ENCODE assay signal across 29 cellular contexts in genomic region chr2:25270061-25270460, GRCh38.
DNase-seq lines count a peak whose midpoint lies in the region; ATAC-seq and TF ChIP-seq lines count a peak whose summit lies in the region.
"Had no signal": no experiment of that assay in that cellular context is flagged by ENCODE, and none has a peak within 500 bp of the region (broad histone marks: within the 10 kb centered on the region; RNA-seq: fewer than 3 reads in every experiment).

No MANE protein-coding gene starts in this region.

- H3K4me3 Mint-ChIP-seq in activated naive CD8-positive, alpha-beta T cell: no peak overlapping the region
- H3K4me3 Mint-ChIP-seq in activated naive CD8-positive, alpha-beta T cell treated with anti-CD3 and anti-CD28 coated beads for 36 hours: no peak overlapping the region
- peak overlapping the region in 1 of 10 donors; percentile 71 for H3K4me3 Mint-ChIP-seq in naive thymus-derived CD4-positive, alpha-beta T cell
- H3K4me3 Mint-ChIP-seq in stimulated activated naive B cell treated with anti-CD40 and anti-IgM and Interleukin-4, amounts not matched to agents 10 μg/mL and 1 μg/mL and 100 μg/mL, for 72 hours: no peak overlapping the region
- H3K4me3 Mint-ChIP-seq: activated naive CD4-positive, alpha-beta T cell treated with anti-CD3 and anti-CD28 coated beads for 36 hours had no signal

- no peaks in the 10 kb centered on the region for H3K27me3 Mint-ChIP-seq in activated naive CD8-positive, alpha-beta T cell
- no peaks in the 10 kb centered on the region for H3K27me3 Mint-ChIP-seq in activated naive CD8-positive, alpha-beta T cell treated with anti-CD3 and anti-CD28 coated beads for 36 hours
- H3K27me3 Mint-ChIP-seq in naive thymus-derived CD4-positive, alpha-beta T cell: no peaks in the 10 kb centered on the region
- no peaks in the 10 kb centered on the region for H3K27me3 Mint-ChIP-seq in stimulated activated naive B cell treated with anti-CD40 and anti-IgM and Interleukin-4, amounts not matched to agents 10 μg/mL and 1 μg/mL and 100 μg/mL, for 72 hours
- H3K27me3 Mint-ChIP-seq: CD4-positive, CD25-positive, alpha-beta regulatory T cell had no signal

- H3K36me3 ChIP-seq in naive thymus-derived CD4-positive, alpha-beta T cell (ENCODE audit: control insufficient read depth in 2 of 3, insufficient read depth in 3 of 3, low read length in 3 of 3): peaks cover 0 to 27% (median 0%) of the 10 kb centered on the region in 3 experiments
- peaks cover 39% of the 10 kb centered on the region for H3K36me3 ChIP-seq in upper lobe of right lung
- H3K36me3 ChIP-seq: breast epithelium had no signal

- H3K4me3 ChIP-seq in naive thymus-derived CD4-positive, alpha-beta T cell (ENCODE audit: low read length): no peak overlapping the region
- H3K4me3 ChIP-seq in upper lobe of right lung: no peak overlapping the region
- H3K4me3 ChIP-seq: A549, breast epithelium, colonic mucosa, psoas muscle, SK-N-MC had no signal

- intact Hi-C loops in naive thymus-derived CD4-positive, alpha-beta T cell (cut with micrococcal nuclease): loop anchor here in 1 of 2 donors (5.0 to 10.0 kb wide), 2 partner anchors 53 to 225 kb away; partner anchors contain the start of gene EFR3B
- intact Hi-C loops in upper lobe of right lung (cut with DNase I): no loop called here

- H3K36me3 Mint-ChIP-seq in activated naive CD8-positive, alpha-beta T cell: peaks cover 23% of the 10 kb centered on the region
- H3K36me3 Mint-ChIP-seq in activated naive CD8-positive, alpha-beta T cell treated with anti-CD3 and anti-CD28 coated beads for 36 hours: peaks cover 67% of the 10 kb centered on the region
- H3K36me3 Mint-ChIP-seq in naive thymus-derived CD4-positive, alpha-beta T cell: peaks cover 9 to 47% (median 22%) of the 10 kb centered on the region in 5 donors
- H3K36me3 Mint-ChIP-seq in stimulated activated naive B cell treated with anti-CD40 and anti-IgM and Interleukin-4, amounts not matched to agents 10 μg/mL and 1 μg/mL and 100 μg/mL, for 72 hours: peaks cover 17 to 41% of the 10 kb centered on the region in 2 donors

- POLR2A ChIA-PET in naive thymus-derived CD4-positive, alpha-beta T cell (lab: Charles Lee): interaction anchor here (0.9 to 6.1 kb wide), 7 partner anchors 8 to 92 kb away, joined by 3 to 106 read pairs (median 6); no protein-coding TSS in a partner anchor

- ATAC-seq in naive thymus-derived CD4-positive, alpha-beta T cell: no peak
- ATAC-seq in upper lobe of right lung: no peak
- no peak for ATAC-seq in stimulated activated naive B cell treated with anti-CD40 and anti-IgM and Interleukin-4, amounts not matched to agents 10 μg/mL and 1 μg/mL and 100 μg/mL, for 72 hours (replicated peaks)
- ATAC-seq: A549, left lobe of liver, psoas muscle, sciatic nerve had no signal

- H3K4me1 Mint-ChIP-seq in activated naive CD8-positive, alpha-beta T cell (ENCODE audit: low read depth): peaks cover 62% of the 10 kb centered on the region
- peaks cover 50% of the 10 kb centered on the region for H3K4me1 Mint-ChIP-seq in activated naive CD8-positive, alpha-beta T cell treated with anti-CD3 and anti-CD28 coated beads for 36 hours
- H3K4me1 Mint-ChIP-seq in naive thymus-derived CD4-positive, alpha-beta T cell: peaks cover 38 to 83% (median 66%) of the 10 kb centered on the region in 7 donors
- H3K4me1 Mint-ChIP-seq in stimulated activated naive B cell treated with anti-CD40 and anti-IgM and Interleukin-4, amounts not matched to agents 10 μg/mL and 1 μg/mL and 100 μg/mL, for 72 hours: peaks cover 19 to 39% of the 10 kb centered on the region in 2 donors

- H3K27ac ChIP-seq in caudate nucleus (ENCODE audit: low read depth, low read length): peak overlapping the region; percentile 69
- no peak overlapping the region for H3K27ac ChIP-seq in naive thymus-derived CD4-positive, alpha-beta T cell (ENCODE audit: low read depth, low read length)
- H3K27ac ChIP-seq in upper lobe of right lung: no peak overlapping the region
- H3K27ac ChIP-seq: A549, breast epithelium, colonic mucosa, psoas muscle, SK-N-MC had no signal

- no peak for DNase-seq in activated naive CD8-positive, alpha-beta T cell treated with anti-CD3 and anti-CD28 coated beads for 36 hours
- DNase-seq in caudate nucleus (lab: John Stamatoyannopoulos, UW): no peak
- DNase-seq in naive thymus-derived CD4-positive, alpha-beta T cell: no peak
- no peak for DNase-seq in upper lobe of right lung
- no peak for DNase-seq in SKM-1 treated with dmso at 0.1 percent for 144 hours (lab: John Stamatoyannopoulos, UW; ENCODE audit: unreplicated experiment)
- DNase-seq in stimulated activated naive B cell treated with anti-CD40 and anti-IgM and Interleukin-4, amounts not matched to agents 10 μg/mL and 1 μg/mL and 100 μg/mL, for 72 hours: no peak
- no peak for DNase-seq in foreskin melanocyte
- DNase-seq: activated naive CD4-positive, alpha-beta T cell treated with anti-CD3 and anti-CD28 coated beads for 36 hours; anterior cingulate cortex; CD4-positive, CD25-positive, alpha-beta regulatory T cell; colonic mucosa; DMS 273 treated with DMSO at 0.1 percent for 48 hours; effector CD8-positive, alpha-beta T cell; EL; hypothalamus; Karpas-422; NCI-H1417 treated with DMSO at 0.1 percent for 48 hours; NCI-H2081; NCI-H524 treated with DMSO at 0.1 percent for 48 hours; stimulated activated CD4-positive, alpha-beta T cell treated with anti-CD3 and anti-CD28 coated beads, Interleukin-12 subunit alpha, Interleukin-12 subunit beta, amount 100 ng/mL, for 4 hours; stimulated activated CD4-positive, alpha-beta T cell treated with anti-CD3 and anti-CD28 coated beads, Interleukin-4, amount 100 ng/mL, for 1 hour had no signal

- no peak for TF ChIP-seq CTCF in upper lobe of right lung (IDR thresholded peaks at IDR 0.05)

- no peaks in the 10 kb centered on the region for H3K9me3 Mint-ChIP-seq in activated naive CD8-positive, alpha-beta T cell (ENCODE audit: low read depth)
- H3K9me3 Mint-ChIP-seq in activated naive CD8-positive, alpha-beta T cell treated with anti-CD3 and anti-CD28 coated beads for 36 hours: no peaks in the 10 kb centered on the region
- H3K9me3 Mint-ChIP-seq in naive thymus-derived CD4-positive, alpha-beta T cell: no peaks in the 10 kb centered on the region
- no peaks in the 10 kb centered on the region for H3K9me3 Mint-ChIP-seq in stimulated activated naive B cell treated with anti-CD40 and anti-IgM and Interleukin-4, amounts not matched to agents 10 μg/mL and 1 μg/mL and 100 μg/mL, for 72 hours
- H3K9me3 Mint-ChIP-seq: activated naive CD4-positive, alpha-beta T cell treated with anti-CD3 and anti-CD28 coated beads for 36 hours; CD4-positive, CD25-positive, alpha-beta regulatory T cell; T-helper 1 cell treated with Interleukin-12 subunit alpha and Interleukin-12 subunit beta and Interleukin-4 antibody, amounts not matched to agents 30 μg/mL and 1 μg/mL, for 36 hours had no signal

- H3K4me1 ChIP-seq in naive thymus-derived CD4-positive, alpha-beta T cell (ENCODE audit: control insufficient read depth in 2 of 2, insufficient read depth in 2 of 2, low read length in 2 of 2): peaks cover 39 to 55% of the 10 kb centered on the region in 2 donors
- peaks cover 22% of the 10 kb centered on the region for H3K4me1 ChIP-seq in upper lobe of right lung
- H3K4me1 ChIP-seq: A549, breast epithelium, colonic mucosa, psoas muscle had no signal

- H3K27me3 ChIP-seq in naive thymus-derived CD4-positive, alpha-beta T cell (ENCODE audit: control insufficient read depth in 2 of 2, insufficient read depth in 2 of 2, low read length in 2 of 2): no peaks in the 10 kb centered on the region
- H3K27me3 ChIP-seq in upper lobe of right lung: no peaks in the 10 kb centered on the region
- H3K27me3 ChIP-seq: breast epithelium, colonic mucosa had no signal

- H3K27ac Mint-ChIP-seq in activated naive CD8-positive, alpha-beta T cell: peak overlapping the region; percentile 81
- H3K27ac Mint-ChIP-seq in activated naive CD8-positive, alpha-beta T cell treated with anti-CD3 and anti-CD28 coated beads for 36 hours: no peak overlapping the region
- H3K27ac Mint-ChIP-seq in naive thymus-derived CD4-positive, alpha-beta T cell: peak overlapping the region in 7 of 9 donors; percentile 52 to 90 (median 83)
- H3K27ac Mint-ChIP-seq in stimulated activated naive B cell treated with anti-CD40 and anti-IgM and Interleukin-4, amounts not matched to agents 10 μg/mL and 1 μg/mL and 100 μg/mL, for 72 hours: no peak overlapping the region
- H3K27ac Mint-ChIP-seq: activated naive CD4-positive, alpha-beta T cell treated with anti-CD3 and anti-CD28 coated beads for 36 hours; T-helper 1 cell treated with Interleukin-12 subunit alpha and Interleukin-12 subunit beta and Interleukin-4 antibody, amounts not matched to agents 30 μg/mL and 1 μg/mL, for 36 hours had no signal

- no peaks in the 10 kb centered on the region for H3K9me3 ChIP-seq in naive thymus-derived CD4-positive, alpha-beta T cell (ENCODE audit: control insufficient read depth in 2 of 3, low read length in 3 of 3)
- H3K9me3 ChIP-seq in upper lobe of right lung: no peaks in the 10 kb centered on the region
- H3K9me3 ChIP-seq: A549, breast epithelium, colonic mucosa, psoas muscle had no signal

- CTCF ChIA-PET in naive thymus-derived CD4-positive, alpha-beta T cell (lab: Charles Lee): interaction anchor here (0.7 kb wide), 2 partner anchors 10 to 24 kb away, joined by 3 read pairs; no protein-coding TSS in a partner anchor

Comparison
In these comparisons a context has a peak if more than half of its experiments do, and no peak if none do; other contexts are left out.
1. H3K27ac Mint-ChIP-seq: peak in activated naive CD8-positive, alpha-beta T cell (single experiment) and naive thymus-derived CD4-positive, alpha-beta T cell (7 of 9); none in activated naive CD8-positive, alpha-beta T cell treated with anti-CD3 and anti-CD28 coated beads for 36 hours (single experiment) and stimulated activated naive B cell treated with anti-CD40 and anti-IgM and Interleukin-4, amounts not matched to agents 10 μg/mL and 1 μg/mL and 100 μg/mL, for 72 hours (single experiment).